In the genomic region with DNA sequence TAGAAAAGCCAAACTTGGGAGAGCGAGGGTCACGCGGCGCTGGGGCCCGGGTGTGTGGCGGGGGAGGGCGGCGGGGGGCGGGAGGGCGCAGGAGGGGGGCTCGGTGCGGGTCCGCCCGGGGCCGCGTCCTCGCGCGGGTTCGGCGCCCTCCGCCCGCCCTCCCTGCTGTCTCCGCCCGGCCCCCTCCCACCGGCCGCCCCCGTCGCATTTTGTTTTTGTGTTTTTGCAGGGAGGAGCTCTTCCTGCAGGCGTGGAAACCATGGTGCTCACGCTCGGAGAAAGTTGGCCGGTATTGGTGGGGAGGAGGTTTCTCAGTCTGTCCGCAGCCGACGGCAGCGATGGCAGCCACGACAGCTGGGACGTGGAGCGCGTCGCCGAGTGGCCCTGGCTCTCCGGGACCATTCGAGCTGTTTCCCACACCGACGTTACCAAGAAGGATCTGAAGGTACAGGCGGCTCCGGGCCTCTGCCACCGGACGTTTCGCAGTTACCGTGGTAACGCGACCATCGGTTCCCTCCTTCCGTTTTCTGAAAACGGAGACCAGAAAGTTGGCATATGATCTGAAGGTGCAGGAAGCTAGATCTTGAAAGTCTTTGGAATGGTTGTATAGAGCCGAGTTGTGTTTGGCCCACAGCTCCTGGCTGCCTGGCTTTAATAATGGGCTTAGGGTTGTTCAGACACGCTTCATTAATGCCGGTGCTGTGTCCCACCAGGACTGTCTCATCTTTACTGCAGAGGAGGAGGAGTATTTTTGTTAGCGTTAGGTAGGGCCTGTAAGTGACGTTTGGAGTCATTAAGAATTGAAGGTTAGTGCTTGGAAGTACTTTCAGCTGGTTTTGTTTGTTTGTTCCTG, we compare ENCODE assay signal across 1 cellular context.
TF ChIP-seq lines count a peak whose summit lies in the region.

No MANE protein-coding gene starts in this region.

TF ChIP-seq in HEK293, 187 proteins besides CTCF, POLR2A, EP300 and RAD21 (continued from another document and continues in another):
- TF ChIP-seq, protein P1, sequence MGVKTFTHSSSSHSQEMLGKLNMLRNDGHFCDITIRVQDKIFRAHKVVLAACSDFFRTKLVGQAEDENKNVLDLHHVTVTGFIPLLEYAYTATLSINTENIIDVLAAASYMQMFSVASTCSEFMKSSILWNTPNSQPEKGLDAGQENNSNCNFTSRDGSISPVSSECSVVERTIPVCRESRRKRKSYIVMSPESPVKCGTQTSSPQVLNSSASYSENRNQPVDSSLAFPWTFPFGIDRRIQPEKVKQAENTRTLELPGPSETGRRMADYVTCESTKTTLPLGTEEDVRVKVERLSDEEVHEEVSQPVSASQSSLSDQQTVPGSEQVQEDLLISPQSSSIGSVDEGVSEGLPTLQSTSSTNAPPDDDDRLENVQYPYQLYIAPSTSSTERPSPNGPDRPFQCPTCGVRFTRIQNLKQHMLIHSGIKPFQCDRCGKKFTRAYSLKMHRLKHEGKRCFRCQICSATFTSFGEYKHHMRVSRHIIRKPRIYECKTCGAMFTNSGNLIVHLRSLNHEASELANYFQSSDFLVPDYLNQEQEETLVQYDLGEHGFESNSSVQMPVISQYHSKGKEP (tag by site-specific recombination; IDR thresholded peaks at IDR 0.05): no peak
- TF ChIP-seq ZNF76 (tag by site-specific recombination; IDR thresholded peaks at IDR 0.05; ENCODE audit: borderline replicate concordance, low read depth) (no peak), WT1 (tag by site-specific recombination; IDR thresholded peaks at IDR 0.05) (no peak), ZNF366 (tag by site-specific recombination; conservative IDR thresholded peaks at IDR 0.05) (peak; percentile 69), ZNF335 (tag by site-specific recombination; conservative IDR thresholded peaks at IDR 0.05) (peak; percentile 73), ZNF155 (tag by site-specific recombination; IDR thresholded peaks at IDR 0.05) (no peak), ZNF629 (tag by site-specific recombination; IDR thresholded peaks at IDR 0.05) (no peak), ZNF510 (tag by site-specific recombination; IDR thresholded peaks at IDR 0.05; ENCODE audit: insufficient replicate concordance) (no peak), KLF7 (tag by site-specific recombination; IDR thresholded peaks at IDR 0.05; ENCODE audit: borderline replicate concordance) (no peak), ZXDB (tag by site-specific recombination; IDR thresholded peaks at IDR 0.05) (0 out of 2 replicates have a peak, but pooled peaks have one; percentile 13), ZNF747 (tag by site-specific recombination; IDR thresholded peaks at IDR 0.05) (no peak), FEZF1 (tag by site-specific recombination; IDR thresholded peaks at IDR 0.05) (no peak), ZNF324 (tag by site-specific recombination; IDR thresholded peaks at IDR 0.05) (no peak), ZNF621 (tag by site-specific recombination; IDR thresholded peaks at IDR 0.05) (no peak), ZNF2 (tag by site-specific recombination; IDR thresholded peaks at IDR 0.05) (0 out of 2 replicates have a peak, but pooled peaks have one; percentile 39), SALL2 (tag by site-specific recombination; IDR thresholded peaks at IDR 0.05; ENCODE audit: borderline replicate concordance) (no peak), ZSCAN16 (tag by site-specific recombination; IDR thresholded peaks at IDR 0.05) (no peak), ZNF701 (tag by site-specific recombination; IDR thresholded peaks at IDR 0.05) (no peak), YY1 (tag by site-specific recombination; IDR thresholded peaks at IDR 0.05) (no peak), ZNF555 (tag by site-specific recombination; conservative IDR thresholded peaks at IDR 0.05) (no peak), GFI1B (tag by site-specific recombination; IDR thresholded peaks at IDR 0.05) (no peak), ZNF776 (tag by site-specific recombination; IDR thresholded peaks at IDR 0.05; ENCODE audit: borderline replicate concordance) (no peak), ZNF560 (tag by site-specific recombination; IDR thresholded peaks at IDR 0.05; ENCODE audit: borderline replicate concordance) (no peak), ZNF404 (tag by site-specific recombination; IDR thresholded peaks at IDR 0.05) (no peak), ZNF529 (tag by site-specific recombination; IDR thresholded peaks at IDR 0.05; ENCODE audit: insufficient replicate concordance) (no peak), ZNF114 (tag by site-specific recombination; IDR thresholded peaks at IDR 0.05) (no peak), HOXC10 (CRISPR knock-in tag; IDR thresholded peaks at IDR 0.05) (no peak), ZNF623 (tag by site-specific recombination; IDR thresholded peaks at IDR 0.05) (no peak), ZNF24 (tag by site-specific recombination; IDR thresholded peaks at IDR 0.05) (no peak), OVOL3 (tag by site-specific recombination; IDR thresholded peaks at IDR 0.05) (no peak), TRIM28 (IDR thresholded peaks at IDR 0.05; ENCODE audit: borderline replicate concordance, low read length) (no peak), ZNF521 (tag by site-specific recombination; IDR thresholded peaks at IDR 0.05) (no peak), ZNF660 (tag by site-specific recombination; IDR thresholded peaks at IDR 0.05) (0 out of 2 replicates have a peak, but pooled peaks have one; percentile 11)
- TF ChIP-seq, protein P2, sequence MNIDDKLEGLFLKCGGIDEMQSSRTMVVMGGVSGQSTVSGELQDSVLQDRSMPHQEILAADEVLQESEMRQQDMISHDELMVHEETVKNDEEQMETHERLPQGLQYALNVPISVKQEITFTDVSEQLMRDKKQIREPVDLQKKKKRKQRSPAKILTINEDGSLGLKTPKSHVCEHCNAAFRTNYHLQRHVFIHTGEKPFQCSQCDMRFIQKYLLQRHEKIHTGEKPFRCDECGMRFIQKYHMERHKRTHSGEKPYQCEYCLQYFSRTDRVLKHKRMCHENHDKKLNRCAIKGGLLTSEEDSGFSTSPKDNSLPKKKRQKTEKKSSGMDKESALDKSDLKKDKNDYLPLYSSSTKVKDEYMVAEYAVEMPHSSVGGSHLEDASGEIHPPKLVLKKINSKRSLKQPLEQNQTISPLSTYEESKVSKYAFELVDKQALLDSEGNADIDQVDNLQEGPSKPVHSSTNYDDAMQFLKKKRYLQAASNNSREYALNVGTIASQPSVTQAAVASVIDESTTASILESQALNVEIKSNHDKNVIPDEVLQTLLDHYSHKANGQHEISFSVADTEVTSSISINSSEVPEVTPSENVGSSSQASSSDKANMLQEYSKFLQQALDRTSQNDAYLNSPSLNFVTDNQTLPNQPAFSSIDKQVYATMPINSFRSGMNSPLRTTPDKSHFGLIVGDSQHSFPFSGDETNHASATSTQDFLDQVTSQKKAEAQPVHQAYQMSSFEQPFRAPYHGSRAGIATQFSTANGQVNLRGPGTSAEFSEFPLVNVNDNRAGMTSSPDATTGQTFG (tag by site-specific recombination; IDR thresholded peaks at IDR 0.05; ENCODE audit: borderline replicate concordance): no peak
- TF ChIP-seq, protein P3, sequence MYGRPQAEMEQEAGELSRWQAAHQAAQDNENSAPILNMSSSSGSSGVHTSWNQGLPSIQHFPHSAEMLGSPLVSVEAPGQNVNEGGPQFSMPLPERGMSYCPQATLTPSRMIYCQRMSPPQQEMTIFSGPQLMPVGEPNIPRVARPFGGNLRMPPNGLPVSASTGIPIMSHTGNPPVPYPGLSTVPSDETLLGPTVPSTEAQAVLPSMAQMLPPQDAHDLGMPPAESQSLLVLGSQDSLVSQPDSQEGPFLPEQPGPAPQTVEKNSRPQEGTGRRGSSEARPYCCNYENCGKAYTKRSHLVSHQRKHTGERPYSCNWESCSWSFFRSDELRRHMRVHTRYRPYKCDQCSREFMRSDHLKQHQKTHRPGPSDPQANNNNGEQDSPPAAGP (tag by site-specific recombination; IDR thresholded peaks at IDR 0.05): peak; percentile 35; the same call in 1 of the 2 replicates
- TF ChIP-seq, protein P4, sequence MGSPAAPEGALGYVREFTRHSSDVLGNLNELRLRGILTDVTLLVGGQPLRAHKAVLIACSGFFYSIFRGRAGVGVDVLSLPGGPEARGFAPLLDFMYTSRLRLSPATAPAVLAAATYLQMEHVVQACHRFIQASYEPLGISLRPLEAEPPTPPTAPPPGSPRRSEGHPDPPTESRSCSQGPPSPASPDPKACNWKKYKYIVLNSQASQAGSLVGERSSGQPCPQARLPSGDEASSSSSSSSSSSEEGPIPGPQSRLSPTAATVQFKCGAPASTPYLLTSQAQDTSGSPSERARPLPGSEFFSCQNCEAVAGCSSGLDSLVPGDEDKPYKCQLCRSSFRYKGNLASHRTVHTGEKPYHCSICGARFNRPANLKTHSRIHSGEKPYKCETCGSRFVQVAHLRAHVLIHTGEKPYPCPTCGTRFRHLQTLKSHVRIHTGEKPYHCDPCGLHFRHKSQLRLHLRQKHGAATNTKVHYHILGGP (tag by site-specific recombination; IDR thresholded peaks at IDR 0.05): no peak
- TF ChIP-seq, protein P5, sequence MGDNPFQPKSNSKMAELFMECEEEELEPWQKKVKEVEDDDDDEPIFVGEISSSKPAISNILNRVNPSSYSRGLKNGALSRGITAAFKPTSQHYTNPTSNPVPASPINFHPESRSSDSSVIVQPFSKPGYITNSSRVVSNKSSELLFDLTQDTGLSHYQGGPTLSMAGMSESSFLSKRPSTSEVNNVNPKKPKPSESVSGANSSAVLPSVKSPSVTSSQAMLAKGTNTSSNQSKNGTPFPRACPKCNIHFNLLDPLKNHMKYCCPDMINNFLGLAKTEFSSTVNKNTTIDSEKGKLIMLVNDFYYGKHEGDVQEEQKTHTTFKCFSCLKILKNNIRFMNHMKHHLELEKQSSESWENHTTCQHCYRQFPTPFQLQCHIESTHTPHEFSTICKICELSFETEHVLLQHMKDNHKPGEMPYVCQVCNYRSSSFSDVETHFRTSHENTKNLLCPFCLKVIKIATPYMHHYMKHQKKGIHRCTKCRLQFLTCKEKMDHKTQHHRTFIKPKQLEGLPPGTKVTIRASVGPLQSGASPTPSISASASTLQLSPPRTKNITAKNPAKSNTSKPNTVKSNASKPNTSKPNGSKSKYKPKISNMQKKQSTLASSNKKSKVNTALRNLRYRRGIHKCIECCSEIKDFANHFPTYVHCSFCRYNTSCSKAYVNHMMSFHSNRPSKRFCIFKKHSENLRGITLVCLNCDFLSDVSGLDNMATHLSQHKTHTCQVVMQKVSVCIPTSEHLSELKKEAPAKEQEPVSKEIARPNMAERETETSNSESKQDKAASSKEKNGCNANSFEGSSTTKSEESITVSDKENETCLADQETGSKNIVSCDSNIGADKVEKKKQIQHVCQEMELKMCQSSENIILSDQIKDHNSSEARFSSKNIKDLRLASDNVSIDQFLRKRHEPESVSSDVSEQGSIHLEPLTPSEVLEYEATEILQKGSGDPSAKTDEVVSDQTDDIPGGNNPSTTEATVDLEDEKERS (tag by site-specific recombination; IDR thresholded peaks at IDR 0.05): no peak
- TF ChIP-seq, protein P6, sequence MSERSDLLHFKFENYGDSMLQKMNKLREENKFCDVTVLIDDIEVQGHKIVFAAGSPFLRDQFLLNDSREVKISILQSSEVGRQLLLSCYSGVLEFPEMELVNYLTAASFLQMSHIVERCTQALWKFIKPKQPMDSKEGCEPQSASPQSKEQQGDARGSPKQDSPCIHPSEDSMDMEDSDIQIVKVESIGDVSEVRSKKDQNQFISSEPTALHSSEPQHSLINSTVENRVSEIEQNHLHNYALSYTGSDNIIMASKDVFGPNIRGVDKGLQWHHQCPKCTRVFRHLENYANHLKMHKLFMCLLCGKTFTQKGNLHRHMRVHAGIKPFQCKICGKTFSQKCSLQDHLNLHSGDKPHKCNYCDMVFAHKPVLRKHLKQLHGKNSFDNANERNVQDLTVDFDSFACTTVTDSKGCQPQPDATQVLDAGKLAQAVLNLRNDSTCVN (tag by site-specific recombination; optimal IDR thresholded peaks at IDR 0.05): peak; percentile 61
- TF ChIP-seq, protein P7, sequence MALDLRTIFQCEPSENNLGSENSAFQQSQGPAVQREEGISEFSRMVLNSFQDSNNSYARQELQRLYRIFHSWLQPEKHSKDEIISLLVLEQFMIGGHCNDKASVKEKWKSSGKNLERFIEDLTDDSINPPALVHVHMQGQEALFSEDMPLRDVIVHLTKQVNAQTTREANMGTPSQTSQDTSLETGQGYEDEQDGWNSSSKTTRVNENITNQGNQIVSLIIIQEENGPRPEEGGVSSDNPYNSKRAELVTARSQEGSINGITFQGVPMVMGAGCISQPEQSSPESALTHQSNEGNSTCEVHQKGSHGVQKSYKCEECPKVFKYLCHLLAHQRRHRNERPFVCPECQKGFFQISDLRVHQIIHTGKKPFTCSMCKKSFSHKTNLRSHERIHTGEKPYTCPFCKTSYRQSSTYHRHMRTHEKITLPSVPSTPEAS (tag by site-specific recombination; IDR thresholded peaks at IDR 0.05): no peak
- TF ChIP-seq, protein P8, sequence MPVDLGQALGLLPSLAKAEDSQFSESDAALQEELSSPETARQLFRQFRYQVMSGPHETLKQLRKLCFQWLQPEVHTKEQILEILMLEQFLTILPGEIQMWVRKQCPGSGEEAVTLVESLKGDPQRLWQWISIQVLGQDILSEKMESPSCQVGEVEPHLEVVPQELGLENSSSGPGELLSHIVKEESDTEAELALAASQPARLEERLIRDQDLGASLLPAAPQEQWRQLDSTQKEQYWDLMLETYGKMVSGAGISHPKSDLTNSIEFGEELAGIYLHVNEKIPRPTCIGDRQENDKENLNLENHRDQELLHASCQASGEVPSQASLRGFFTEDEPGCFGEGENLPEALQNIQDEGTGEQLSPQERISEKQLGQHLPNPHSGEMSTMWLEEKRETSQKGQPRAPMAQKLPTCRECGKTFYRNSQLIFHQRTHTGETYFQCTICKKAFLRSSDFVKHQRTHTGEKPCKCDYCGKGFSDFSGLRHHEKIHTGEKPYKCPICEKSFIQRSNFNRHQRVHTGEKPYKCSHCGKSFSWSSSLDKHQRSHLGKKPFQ (tag by site-specific recombination; IDR thresholded peaks at IDR 0.05): no peak
- TF ChIP-seq, protein P9, sequence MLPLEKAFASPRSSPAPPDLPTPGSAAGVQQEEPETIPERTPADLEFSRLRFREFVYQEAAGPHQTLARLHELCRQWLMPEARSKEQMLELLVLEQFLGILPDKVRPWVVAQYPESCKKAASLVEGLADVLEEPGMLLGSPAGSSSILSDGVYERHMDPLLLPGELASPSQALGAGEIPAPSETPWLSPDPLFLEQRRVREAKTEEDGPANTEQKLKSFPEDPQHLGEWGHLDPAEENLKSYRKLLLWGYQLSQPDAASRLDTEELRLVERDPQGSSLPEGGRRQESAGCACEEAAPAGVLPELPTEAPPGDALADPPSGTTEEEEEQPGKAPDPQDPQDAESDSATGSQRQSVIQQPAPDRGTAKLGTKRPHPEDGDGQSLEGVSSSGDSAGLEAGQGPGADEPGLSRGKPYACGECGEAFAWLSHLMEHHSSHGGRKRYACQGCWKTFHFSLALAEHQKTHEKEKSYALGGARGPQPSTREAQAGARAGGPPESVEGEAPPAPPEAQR (tag by site-specific recombination; IDR thresholded peaks at IDR 0.05): no peak
- TF ChIP-seq, protein P10, sequence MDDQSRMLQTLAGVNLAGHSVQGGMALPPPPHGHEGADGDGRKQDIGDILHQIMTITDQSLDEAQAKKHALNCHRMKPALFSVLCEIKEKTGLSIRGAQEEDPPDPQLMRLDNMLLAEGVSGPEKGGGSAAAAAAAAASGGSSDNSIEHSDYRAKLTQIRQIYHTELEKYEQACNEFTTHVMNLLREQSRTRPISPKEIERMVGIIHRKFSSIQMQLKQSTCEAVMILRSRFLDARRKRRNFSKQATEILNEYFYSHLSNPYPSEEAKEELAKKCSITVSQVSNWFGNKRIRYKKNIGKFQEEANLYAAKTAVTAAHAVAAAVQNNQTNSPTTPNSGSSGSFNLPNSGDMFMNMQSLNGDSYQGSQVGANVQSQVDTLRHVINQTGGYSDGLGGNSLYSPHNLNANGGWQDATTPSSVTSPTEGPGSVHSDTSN (CRISPR knock-in tag; IDR thresholded peaks at IDR 0.05): no peak
